Comparison of ENCODE assay signal across 14 cellular contexts in genomic region chr5:160152901-160153300, GRCh38. TPM values are rescaled to one million over a fixed set of nuclear protein-coding genes. Genes with fewer than 3 reads are reported as not detected.
DNase-seq lines count a peak whose midpoint lies in the region; ATAC-seq and FAIRE-seq lines count a peak whose summit lies in the region.
"Had no signal": no experiment of that assay in that cellular context is flagged by ENCODE, and none has a peak within 500 bp of the region (broad histone marks: within the 10 kb centered on the region; RNA-seq: fewer than 3 reads in every experiment).

No MANE protein-coding gene starts in this region.

- no peaks in the 10 kb centered on the region for H3K79me1 ChIP-seq in neuronal stem cell (ENCODE audit: low read depth, low read length)

- H3K4me3 Mint-ChIP-seq in CD4-positive, alpha-beta memory T cell, result no peak overlapping the region
- H3K4me3 Mint-ChIP-seq: HFFc6 had no signal

- CTCF ChIA-PET in CD4-positive, alpha-beta memory T cell (lab: Charles Lee; ENCODE audit: partially characterized antibody), result no interaction called here

- H4K8ac ChIP-seq in neuronal stem cell (ENCODE audit: low read depth, low read length), result peak overlapping the region; percentile 17

- no peak overlapping the region for H3K27ac Mint-ChIP-seq in CD4-positive, alpha-beta memory T cell
- H3K27ac Mint-ChIP-seq: HFFc6 had no signal

- DNase-seq in GM18507 (ENCODE audit: extremely low spot score, insufficient read length, low read depth), result no peak
- DNase-seq in neuronal stem cell (ENCODE audit: low spot score), result no peak
- DNase-seq in CD4-positive, alpha-beta memory T cell, result no peak
- no peak for DNase-seq in NCI-H524 treated with DMSO at 0.1 percent for 48 hours (lab: John Stamatoyannopoulos, UW)
- DNase-seq: BE2C, DMS 273 treated with DMSO at 0.1 percent for 48 hours, HCEC 1CT, HFFc6, Kasumi-1, KBM-7 had no signal

- peak; percentile 21 for FAIRE-seq in GM18507 (lab: Jason Lieb, UNC)
- FAIRE-seq: A204.1 had no signal

- no peaks in the 10 kb centered on the region for H3K36me3 Mint-ChIP-seq in CD4-positive, alpha-beta memory T cell

- intact Hi-C loops in CD4-positive, alpha-beta memory T cell (cut with micrococcal nuclease), result no loop called here

- H2AK5ac ChIP-seq in neuronal stem cell (ENCODE audit: low read depth, low read length), result no peak overlapping the region

- peaks cover 2 to 5% of the 10 kb centered on the region in 2 donors for H3K27me3 Mint-ChIP-seq in CD4-positive, alpha-beta memory T cell

- no peak overlapping the region for H3K18ac ChIP-seq in neuronal stem cell (ENCODE audit: low read length)

- no peak overlapping the region for H3K4me3 ChIP-seq in BLaER1 treated with 17β-estradiol and CSF1 and Interleukin-3, amounts not matched to agents 10 nM and 100 nM
- H3K4me3 ChIP-seq in neuronal stem cell (ENCODE audit: low read length in 2 of 2), result no peak overlapping the region
- no peak overlapping the region for H3K4me3 ChIP-seq in CD4-positive, alpha-beta memory T cell (ENCODE audit: low read length in 2 of 2)

- no peaks in the 10 kb centered on the region for H4K20me1 ChIP-seq in BLaER1 treated with 17β-estradiol and CSF1 and Interleukin-3, amounts not matched to agents 10 nM and 100 nM

- H2AFZ ChIP-seq in neuronal stem cell (ENCODE audit: low read length), result no peak overlapping the region

- no peak overlapping the region for H2BK5ac ChIP-seq in neuronal stem cell (ENCODE audit: low read length)

- H2BK120ac ChIP-seq in neuronal stem cell (ENCODE audit: low read depth, low read length), result no peak overlapping the region

- no peak overlapping the region for H3K9ac ChIP-seq in BLaER1 treated with 17β-estradiol and CSF1 and Interleukin-3, amounts not matched to agents 10 nM and 100 nM
- no peak overlapping the region for H3K9ac ChIP-seq in neuronal stem cell (ENCODE audit: low read depth, low read length, poor library complexity)

- H3K4ac ChIP-seq in neuronal stem cell (ENCODE audit: low read length), result no peak overlapping the region

- WGBS in neuronal stem cell (ENCODE audit: extremely low coverage in 2 of 2, insufficient read length in 2 of 2, insufficient replicate concordance in 1 of 2), 2 donors, result no CpG with 5 or more reads among the region's 6 CpGs

- H3K4me1 ChIP-seq in BLaER1 treated with 17β-estradiol and CSF1 and Interleukin-3, amounts not matched to agents 10 nM and 100 nM, result peaks cover 0 to 21% (median 18%) of the 10 kb centered on the region in 10 experiments; a peak in 16 of 20 replicates
- no peaks in the 10 kb centered on the region for H3K4me1 ChIP-seq in neuronal stem cell (ENCODE audit: control insufficient read depth in 2 of 2, insufficient read depth in 1 of 2, low read depth in 1 of 2, low read length in 2 of 2)
- peaks cover 6% of the 10 kb centered on the region for H3K4me1 ChIP-seq in CD4-positive, alpha-beta memory T cell (ENCODE audit: insufficient read depth, low read length)
- H3K4me1 ChIP-seq: BE2C had no signal

- peak; percentile 52 for ATAC-seq in HG03159 (IDR thresholded peaks at IDR 0.05; ENCODE audit: unreplicated experiment)
- no peak for ATAC-seq in GM21360 (IDR thresholded peaks at IDR 0.05; ENCODE audit: unreplicated experiment)

- H3K14ac ChIP-seq in neuronal stem cell (ENCODE audit: low read length), result no peak overlapping the region

- H2BK15ac ChIP-seq in neuronal stem cell (ENCODE audit: low read length), result no peak overlapping the region

- no peak overlapping the region for H3K23ac ChIP-seq in neuronal stem cell (ENCODE audit: low read depth, low read length, poor library complexity)

- POLR2A ChIA-PET in CD4-positive, alpha-beta memory T cell (lab: Charles Lee; ENCODE audit: partially characterized antibody), result no interaction called here

- H2BK12ac ChIP-seq in neuronal stem cell (ENCODE audit: low read length), result no peak overlapping the region

- peaks cover 3 to 14% (median 12%) of the 10 kb centered on the region in 4 donors for H3K4me1 Mint-ChIP-seq in CD4-positive, alpha-beta memory T cell

- no peaks in the 10 kb centered on the region for H3K9me3 ChIP-seq in BLaER1 treated with 17β-estradiol and CSF1 and Interleukin-3, amounts not matched to agents 10 nM and 100 nM (replicated peaks in 1 of 11)
- H3K9me3 ChIP-seq in neuronal stem cell (replicated peaks in 1 of 2; ENCODE audit: control insufficient read depth in 2 of 2, insufficient read depth in 1 of 2, low read depth in 1 of 2, low read length in 2 of 2), result no peaks in the 10 kb centered on the region
- H3K9me3 ChIP-seq in CD4-positive, alpha-beta memory T cell (ENCODE audit: control insufficient read depth in 1 of 2, low read length in 2 of 2), result no peaks in the 10 kb centered on the region
- H3K9me3 ChIP-seq: BE2C had no signal

- no peaks in the 10 kb centered on the region for H3K9me3 Mint-ChIP-seq in CD4-positive, alpha-beta memory T cell
- H3K9me3 Mint-ChIP-seq: HFFc6 had no signal

- H3K36me3 ChIP-seq in BLaER1 treated with 17β-estradiol and CSF1 and Interleukin-3, amounts not matched to agents 10 nM and 100 nM, result no peaks in the 10 kb centered on the region
- no peaks in the 10 kb centered on the region for H3K36me3 ChIP-seq in neuronal stem cell (replicated peaks in 1 of 2; ENCODE audit: control insufficient read depth in 2 of 2, insufficient read depth in 2 of 2, low read length in 2 of 2)
- no peaks in the 10 kb centered on the region for H3K36me3 ChIP-seq in CD4-positive, alpha-beta memory T cell (ENCODE audit: insufficient read depth, low read length)
- H3K36me3 ChIP-seq: BE2C had no signal

- no peak overlapping the region for H4K91ac ChIP-seq in neuronal stem cell (ENCODE audit: low read depth, low read length, poor library complexity)

- peak overlapping the region in 9 of 11 experiments; percentile 40 to 61 (median 52); a peak in 16 of 22 replicates for H3K4me2 ChIP-seq in BLaER1 treated with 17β-estradiol and CSF1 and Interleukin-3, amounts not matched to agents 10 nM and 100 nM
- H3K4me2 ChIP-seq in neuronal stem cell (ENCODE audit: insufficient read depth, low read length, poor library complexity, severe bottlenecking), result no peak overlapping the region

- no peak overlapping the region for H3K27ac ChIP-seq in BLaER1 treated with 17β-estradiol and CSF1 and Interleukin-3, amounts not matched to agents 10 nM and 100 nM
- H3K27ac ChIP-seq in neuronal stem cell (replicated peaks; ENCODE audit: low read length), result no peak overlapping the region
- no peak overlapping the region for H3K27ac ChIP-seq in CD4-positive, alpha-beta memory T cell (ENCODE audit: low read depth, low read length)

- H3K27me3 ChIP-seq in BLaER1 treated with 17β-estradiol and CSF1 and Interleukin-3, amounts not matched to agents 10 nM and 100 nM, result no peaks in the 10 kb centered on the region
- H3K27me3 ChIP-seq in neuronal stem cell (ENCODE audit: control insufficient read depth in 3 of 3, insufficient read depth in 3 of 3, low read depth in 1 of 3, low read length in 3 of 3), result no peaks in the 10 kb centered on the region
- no peaks in the 10 kb centered on the region for H3K27me3 ChIP-seq in CD4-positive, alpha-beta memory T cell (ENCODE audit: insufficient read depth, low read length)
- H3K27me3 ChIP-seq: BE2C had no signal

RNA-seq across cellular contexts. Expression of gene PWWP2A, which starts 33.7 kb away (rescaled TPM):
- 21.7 TPM for polyA plus RNA-seq in neuronal stem cell (2013, experiment 1 of 2)
- 25.9 TPM for polyA plus RNA-seq in neuronal stem cell (2013, experiment 2 of 2)
- 10 to 100 TPM; 38.7 to 40.6 TPM for total RNA-seq in CD4-positive, alpha-beta memory T cell
- polyA plus RNA-seq in CD4-positive, alpha-beta memory T cell, result 10 to 100 TPM; 29.6 to 32.4 TPM
